Comparison of ENCODE assay signal across 16 cellular contexts in genomic region chr16:1426734-1427451, GRCh38. TPM values are rescaled to one million over a fixed set of nuclear protein-coding genes. Genes with fewer than 3 reads are reported as not detected.
DNase-seq lines count a peak whose midpoint lies in the region; ATAC-seq and TF ChIP-seq lines count a peak whose summit lies in the region.
"Had no signal": no experiment of that assay in that cellular context is flagged by ENCODE, and none has a peak within 500 bp of the region (broad histone marks: within the 10 kb centered on the region; RNA-seq: fewer than 3 reads in every experiment).

No MANE protein-coding gene starts in this region.

- peak; percentile 31 for DNase-seq in 8988T
- peak; percentile 87 for DNase-seq in H7
- no peak for DNase-seq in mucosa of descending colon
- DNase-seq: activated CD4-positive, alpha-beta T cell treated with anti-CD3 and anti-CD28 coated beads for 4 hours; effector memory CD8-positive, alpha-beta T cell; MM.1S; SW 1271 had no signal

- no peaks in the 10 kb centered on the region for H3K27me3 ChIP-seq in H7 (ENCODE audit: control insufficient read depth, insufficient read depth, low read length)

- H3K36me3 ChIP-seq in H7 (replicated peaks; ENCODE audit: control insufficient read depth, insufficient read depth, low read length) (no peaks in the 10 kb centered on the region), mucosa of descending colon (ENCODE audit: low read depth) (no peaks in the 10 kb centered on the region)
- H3K36me3 ChIP-seq: gastroesophageal sphincter had no signal

- ATAC-seq in GM21390 (IDR thresholded peaks at IDR 0.05; ENCODE audit: unreplicated experiment) (no peak), GM18517 (IDR thresholded peaks at IDR 0.05; ENCODE audit: unreplicated experiment) (no peak), mucosa of descending colon (no peak)
- ATAC-seq: effector memory CD8-positive, alpha-beta T cell; gastroesophageal sphincter; HCT116 had no signal

- peaks cover 5% of the 10 kb centered on the region for H3K36me3 Mint-ChIP-seq in brain

- H3K4me3 Mint-ChIP-seq in brain: no peak overlapping the region
- H3K4me3 Mint-ChIP-seq: effector memory CD8-positive, alpha-beta T cell had no signal

- H3K9me3 Mint-ChIP-seq in brain: peaks cover 0 to 2% (median 0%) of the 10 kb centered on the region in 5 experiments
- H3K9me3 Mint-ChIP-seq: effector memory CD8-positive, alpha-beta T cell had no signal

- H3K9me3 ChIP-seq in mucosa of descending colon: no peaks in the 10 kb centered on the region
- H3K9me3 ChIP-seq: gastroesophageal sphincter had no signal

- TF ChIP-seq CTCF in brain (conservative IDR thresholded peaks at IDR 0.05): no peak
- no peak for TF ChIP-seq CTCF in mucosa of descending colon (IDR thresholded peaks at IDR 0.05)

- no peaks in the 10 kb centered on the region for H3K4me1 ChIP-seq in mucosa of descending colon (ENCODE audit: low read depth)

- H3K4me3 ChIP-seq in H7 (ENCODE audit: insufficient read depth, low read depth, low read length): no peak overlapping the region
- H3K4me3 ChIP-seq in mucosa of descending colon: no peak overlapping the region
- H3K4me3 ChIP-seq: gastroesophageal sphincter had no signal

- intact Hi-C loops in mucosa of descending colon (cut with DNase I, micrococcal nuclease): no loop called here

- peaks cover 22% of the 10 kb centered on the region for H3K4me1 Mint-ChIP-seq in brain

- H3K27me3 Mint-ChIP-seq in brain: no peaks in the 10 kb centered on the region

- H3K27ac Mint-ChIP-seq in brain: peak overlapping the region in 3 of 5 experiments; percentile 42 to 73 (median 62)
- H3K27ac Mint-ChIP-seq: effector memory CD8-positive, alpha-beta T cell had no signal

RNA-seq across cellular contexts. Expression of gene PERCC1, which starts 4.0 kb away (rescaled TPM):
- total RNA-seq in H7 (2014; rRNA removed; shearing (Covaris generic)): not detected in 2 replicates
- 13.1 TPM for polyA plus RNA-seq in brain (ENCODE audit: insufficient read depth, low read depth, low replicate concordance)
- under 1 TPM in 1 of 3 donors, not detected in 2; 0.34 TPM for total RNA-seq in mucosa of descending colon
- total RNA-seq: G401, myocyte had no signal
- polyA plus RNA-seq: BJ, keratinocyte had no signal

RNA-seq across cellular contexts. Expression of gene UQCC4, which starts 6.3 kb away (rescaled TPM):
- 30.0 and 32.8 TPM in 2 replicates for total RNA-seq in H7 (2014; rRNA removed; shearing (Covaris generic))
- 21.4 TPM for polyA plus RNA-seq in brain (ENCODE audit: insufficient read depth, low read depth, low replicate concordance)
- total RNA-seq in mucosa of descending colon: 10 to 100 TPM; 10.3 to 14.4 (median 11.0) TPM

RNA-seq across cellular contexts. Expression of gene UNKL, which starts 12.4 kb away (rescaled TPM):
- total RNA-seq in H7 (2014; rRNA removed; shearing (Covaris generic)): 22.0 and 24.3 TPM in 2 replicates
- 13.3 TPM for polyA plus RNA-seq in brain (ENCODE audit: insufficient read depth, low read depth, low replicate concordance)
- total RNA-seq in mucosa of descending colon: 10 to 100 TPM; 16.2 to 36.5 (median 28.2) TPM

RNA-seq across cellular contexts. Expression of gene CCDC154, which starts 17.5 kb away (rescaled TPM):
- 0.11 TPM in 1 of 2 replicates, not detected in the other for total RNA-seq in H7 (2014; rRNA removed; shearing (Covaris generic))
- polyA plus RNA-seq in brain (ENCODE audit: insufficient read depth, low read depth, low replicate concordance): 4.8 TPM
- total RNA-seq in mucosa of descending colon: 1 to 10 TPM in 2 of 3 donors, under 1 TPM in 1; 0.43 to 2.4 (median 1.1) TPM
- total RNA-seq: gastroesophageal sphincter had no signal

RNA-seq across cellular contexts. Expression of gene CLCN7, which starts 47.9 kb away (rescaled TPM):
- total RNA-seq in H7 (2014; rRNA removed; shearing (Covaris generic)): 39.1 and 42.6 TPM in 2 replicates
- polyA plus RNA-seq in brain (ENCODE audit: insufficient read depth, low read depth, low replicate concordance): 52.8 TPM
- total RNA-seq in mucosa of descending colon: 10 to 100 TPM; 59.3 to 98.1 (median 59.8) TPM

Comparison
In these comparisons a context has a peak if more than half of its experiments do, and no peak if none do; other contexts are left out.
1. DNase-seq: peak in 8988T (single experiment) and H7 (single experiment); none in mucosa of descending colon (0 of 3).